Comparison of ENCODE assay signal across 9 cellular contexts in genomic region chr12:94615284-94616216, GRCh38. TPM values are rescaled to one million over a fixed set of nuclear protein-coding genes. Genes with fewer than 3 reads are reported as not detected.
A peak's percentile ranks its signal among the peaks of the same experiment; 100 is the strongest.
DNase-seq lines count a peak whose midpoint lies in the region; ATAC-seq, FAIRE-seq and TF ChIP-seq lines count a peak whose summit lies in the region.
"Had no signal": no experiment of that assay in that cellular context is flagged by ENCODE, and none has a peak within 500 bp of the region (broad histone marks: within the 10 kb centered on the region; RNA-seq: fewer than 3 reads in every experiment).

No MANE protein-coding gene starts in this region.

- H4K20me1 ChIP-seq in keratinocyte (ENCODE audit: control insufficient read depth, extremely low read depth, insufficient read depth, low read length), result no peaks in the 10 kb centered on the region

- peak overlapping the region; percentile 45 for H2AFZ ChIP-seq in keratinocyte (ENCODE audit: control insufficient read depth, low read length)

- H3K4me1 Mint-ChIP-seq in CD8-positive, alpha-beta T cell (ENCODE audit: low read depth), result no peaks in the 10 kb centered on the region

- dilution Hi-C loops in keratinocyte (cut with MboI; ENCODE audit: extremely low pct_ligation_motif_present, low sequenced_read_pairs), result no loop called here

- CTCF ChIA-PET in CD8-positive, alpha-beta T cell (lab: Charles Lee), result no interaction called here

- no peaks in the 10 kb centered on the region for H3K36me3 ChIP-seq in bronchial epithelial cell (ENCODE audit: control insufficient read depth, insufficient read depth, low read length)
- H3K36me3 ChIP-seq in keratinocyte (ENCODE audit: control insufficient read depth in 2 of 2, extremely low read depth in 1 of 2, insufficient read depth in 2 of 2, low read length in 2 of 2), result no peaks in the 10 kb centered on the region
- no peaks in the 10 kb centered on the region for H3K36me3 ChIP-seq in CD8-positive, alpha-beta T cell (ENCODE audit: insufficient read depth, low read length)

- H3K4me1 ChIP-seq in keratinocyte (ENCODE audit: control insufficient read depth, extremely low read depth, insufficient read depth, low read length), result peaks cover 63% of the 10 kb centered on the region
- H3K4me1 ChIP-seq in CD8-positive, alpha-beta T cell (ENCODE audit: insufficient read depth, low read length), result no peaks in the 10 kb centered on the region

- peaks cover 59% of the 10 kb centered on the region for H3K79me2 ChIP-seq in keratinocyte (ENCODE audit: control insufficient read depth, insufficient read depth, low read length)

- H3K9me3 Mint-ChIP-seq in CD8-positive, alpha-beta T cell, result no peaks in the 10 kb centered on the region

- H3K9ac ChIP-seq in keratinocyte (ENCODE audit: control insufficient read depth, extremely low read depth, insufficient read depth, low read length), result peak overlapping the region; percentile 94

- intact Hi-C loops in CD8-positive, alpha-beta T cell (cut with DNase I, micrococcal nuclease), result no loop called here

- ATAC-seq in CD8-positive, alpha-beta T cell, result no peak

- DNase-seq in LoVo (ENCODE audit: low spot score) (peak; percentile 80), bronchial epithelial cell (ENCODE audit: low read depth) (peak; percentile 93), keratinocyte (ENCODE audit: low read depth, low spot score) (no peak), stromal cell of bone marrow (ENCODE audit: low read depth) (peak; percentile 33), GM13977 (ENCODE audit: low spot score) (no peak), germinal center (ENCODE audit: low spot score) (no peak)
- DNase-seq in stimulated activated CD4-positive, alpha-beta T cell treated with anti-CD3 and anti-CD28 coated beads, Interleukin-15, amount 100 ng/mL, for 24 hours, result no peak
- no peak for DNase-seq in CD8-positive, alpha-beta T cell

- no peak overlapping the region for H3K4me3 Mint-ChIP-seq in CD8-positive, alpha-beta T cell

- no peaks in the 10 kb centered on the region for H3K9me1 ChIP-seq in keratinocyte (ENCODE audit: control insufficient read depth, extremely low read depth, insufficient read depth, low read length)

- FAIRE-seq in bronchial epithelial cell (lab: Jason Lieb, UNC), result peak; percentile 64
- peak; percentile 95 for FAIRE-seq in keratinocyte (lab: Jason Lieb, UNC)
- FAIRE-seq: TTC549 had no signal

- H3K4me3 ChIP-seq in bronchial epithelial cell (ENCODE audit: low read depth, low read length) (peak overlapping the region; percentile 9), keratinocyte (ENCODE audit: control insufficient read depth in 2 of 3, extremely low read depth in 1 of 3, insufficient read depth in 2 of 3, low read depth in 1 of 3, low read length in 3 of 3) (peak overlapping the region; percentile 40 to 85 (median 81))
- H3K4me3 ChIP-seq in CD8-positive, alpha-beta T cell (ENCODE audit: low read depth, low read length), result no peak overlapping the region

- peak overlapping the region; percentile 99 for H3K4me2 ChIP-seq in keratinocyte (ENCODE audit: control insufficient read depth, extremely low read depth, insufficient read depth, low read depth, low read length)

- peaks cover 1% of the 10 kb centered on the region for H3K27me3 Mint-ChIP-seq in CD8-positive, alpha-beta T cell (ENCODE audit: low read depth)

- H3K27me3 ChIP-seq in bronchial epithelial cell (ENCODE audit: control insufficient read depth, insufficient read depth, low read length) (no peaks in the 10 kb centered on the region), keratinocyte (ENCODE audit: control insufficient read depth, extremely low read depth, insufficient read depth, low read length) (no peaks in the 10 kb centered on the region)
- no peaks in the 10 kb centered on the region for H3K27me3 ChIP-seq in CD8-positive, alpha-beta T cell (ENCODE audit: insufficient read depth, low read length)

- no peaks in the 10 kb centered on the region for H3K36me3 Mint-ChIP-seq in CD8-positive, alpha-beta T cell

- peak overlapping the region; percentile 100 for H3K27ac ChIP-seq in keratinocyte (ENCODE audit: control insufficient read depth, insufficient read depth, low read length)
- no peak overlapping the region for H3K27ac ChIP-seq in CD8-positive, alpha-beta T cell (ENCODE audit: low read depth, low read length)

- TF ChIP-seq CTCF in bronchial epithelial cell (IDR thresholded peaks at IDR 0.05; ENCODE audit: insufficient read depth, low read length, severe bottlenecking) (no peak), keratinocyte (optimal IDR thresholded peaks at IDR 0.05 in 1 of 3, IDR thresholded peaks at IDR 0.05 in 1 of 3, conservative IDR thresholded peaks at IDR 0.05 in 1 of 3; ENCODE audit: extremely low read depth in 1 of 3, insufficient read depth in 2 of 3, low read length in 3 of 3) (no peak), GM13977 (IDR thresholded peaks at IDR 0.05; ENCODE audit: extremely low read depth, insufficient read depth, missing control alignments) (no peak)
- no peak for TF ChIP-seq CTCF in CD8-positive, alpha-beta T cell (IDR thresholded peaks at IDR 0.05)

- POLR2A ChIA-PET in CD8-positive, alpha-beta T cell (lab: Charles Lee), result no interaction called here

- no peaks in the 10 kb centered on the region for H3K9me3 ChIP-seq in keratinocyte (ENCODE audit: control insufficient read depth, low read depth, low read length)
- no peaks in the 10 kb centered on the region for H3K9me3 ChIP-seq in CD8-positive, alpha-beta T cell (ENCODE audit: low read length)

- in situ Hi-C loops in GM13977 (cut with MboI; ENCODE audit: low pct_unique_long_range_greater_than_20kb, low sequenced_read_pairs, unreplicated experiment), result no loop called here

- H3K27ac Mint-ChIP-seq in CD8-positive, alpha-beta T cell, result no peak overlapping the region

RNA-seq across cellular contexts. Expression of gene TMCC3, which starts 34.8 kb away (rescaled TPM):
- 5.8 and 8.8 TPM in 2 replicates for total RNA-seq in bronchial epithelial cell
- polyA plus RNA-seq in keratinocyte, result 14.8 to 20.0 TPM (median 18.9 TPM) in 3 replicates
- polyA plus RNA-seq in keratinocyte (2011; ENCODE audit: low read depth), result 18.4 TPM
- 11.2 and 16.9 TPM in 2 replicates for polyA plus RNA-seq in keratinocyte (2011; cell fraction: cytosol; rRNA removed)
- 18.9 and 20.8 TPM in 2 replicates for polyA plus RNA-seq in keratinocyte (2011; cell fraction: nucleus; rRNA removed)
- polyA plus RNA-seq in keratinocyte (2012; ENCODE audit: low replicate concordance), result 9.0 and 14.8 TPM in 2 replicates
- 13.6 to 31.9 TPM (median 21.9 TPM) in 3 replicates for polyA minus RNA-seq in keratinocyte
- 10.6 TPM for polyA minus RNA-seq in keratinocyte (2011; cell fraction: cytosol; rRNA and poly(A)+ RNA removed)
- 16.7 and 35.9 TPM in 2 replicates for polyA minus RNA-seq in keratinocyte (2011; cell fraction: nucleus; rRNA and poly(A)+ RNA removed)
- 1 to 10 TPM; 1.3 to 2.4 TPM for total RNA-seq in CD8-positive, alpha-beta T cell

Comparison
In these comparisons a context has a peak if more than half of its experiments do, and no peak if none do; other contexts are left out.
1. DNase-seq: peak in LoVo (single experiment), bronchial epithelial cell (single experiment) and stromal cell of bone marrow (single experiment); none in keratinocyte (single experiment), stimulated activated CD4-positive, alpha-beta T cell treated with anti-CD3 and anti-CD28 coated beads, Interleukin-15, amount 100 ng/mL, for 24 hours (single experiment), GM13977 (single experiment), germinal center (single experiment) and CD8-positive, alpha-beta T cell (0 of 7).